Comparison of ENCODE assay signal across 1 cellular context in the genomic region with DNA sequence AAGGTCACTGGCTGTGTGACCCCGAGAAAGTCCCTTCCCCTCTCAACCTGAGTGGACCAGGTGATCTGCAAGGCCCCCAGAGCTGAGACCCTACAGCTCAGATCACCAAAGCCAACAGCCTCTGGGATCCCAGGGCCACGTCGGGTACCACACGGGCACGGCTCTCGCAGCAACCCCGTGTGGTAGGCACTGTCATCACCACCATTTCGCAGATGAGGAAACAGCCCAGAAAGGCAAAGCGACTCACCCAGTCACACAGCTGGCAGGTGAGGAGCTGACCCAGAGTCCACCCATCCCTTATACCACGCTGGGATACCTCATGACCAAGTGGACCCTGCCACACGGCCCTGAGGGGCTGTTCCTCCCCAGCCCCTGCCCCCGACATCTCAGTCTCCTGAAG.
TF ChIP-seq lines count a peak whose summit lies in the region.

No MANE protein-coding gene starts in this region.

TF ChIP-seq in HepG2, 621 proteins besides CTCF, POLR2A, EP300 and RAD21:
- TF ChIP-seq ZNF768 (CRISPR knock-in tag; IDR thresholded peaks at IDR 0.05) (peak; percentile 80; the same call in 1 of the 2 replicates), POLR2G (IDR thresholded peaks at IDR 0.05; ENCODE audit: low read depth, low read length) (peak; percentile 31; the same call in 1 of the 2 replicates), RBM39 (IDR thresholded peaks at IDR 0.05; ENCODE audit: low read depth, low read length, poor library complexity, severe bottlenecking) (peak; percentile 45)
- TF ChIP-seq, protein P1, sequence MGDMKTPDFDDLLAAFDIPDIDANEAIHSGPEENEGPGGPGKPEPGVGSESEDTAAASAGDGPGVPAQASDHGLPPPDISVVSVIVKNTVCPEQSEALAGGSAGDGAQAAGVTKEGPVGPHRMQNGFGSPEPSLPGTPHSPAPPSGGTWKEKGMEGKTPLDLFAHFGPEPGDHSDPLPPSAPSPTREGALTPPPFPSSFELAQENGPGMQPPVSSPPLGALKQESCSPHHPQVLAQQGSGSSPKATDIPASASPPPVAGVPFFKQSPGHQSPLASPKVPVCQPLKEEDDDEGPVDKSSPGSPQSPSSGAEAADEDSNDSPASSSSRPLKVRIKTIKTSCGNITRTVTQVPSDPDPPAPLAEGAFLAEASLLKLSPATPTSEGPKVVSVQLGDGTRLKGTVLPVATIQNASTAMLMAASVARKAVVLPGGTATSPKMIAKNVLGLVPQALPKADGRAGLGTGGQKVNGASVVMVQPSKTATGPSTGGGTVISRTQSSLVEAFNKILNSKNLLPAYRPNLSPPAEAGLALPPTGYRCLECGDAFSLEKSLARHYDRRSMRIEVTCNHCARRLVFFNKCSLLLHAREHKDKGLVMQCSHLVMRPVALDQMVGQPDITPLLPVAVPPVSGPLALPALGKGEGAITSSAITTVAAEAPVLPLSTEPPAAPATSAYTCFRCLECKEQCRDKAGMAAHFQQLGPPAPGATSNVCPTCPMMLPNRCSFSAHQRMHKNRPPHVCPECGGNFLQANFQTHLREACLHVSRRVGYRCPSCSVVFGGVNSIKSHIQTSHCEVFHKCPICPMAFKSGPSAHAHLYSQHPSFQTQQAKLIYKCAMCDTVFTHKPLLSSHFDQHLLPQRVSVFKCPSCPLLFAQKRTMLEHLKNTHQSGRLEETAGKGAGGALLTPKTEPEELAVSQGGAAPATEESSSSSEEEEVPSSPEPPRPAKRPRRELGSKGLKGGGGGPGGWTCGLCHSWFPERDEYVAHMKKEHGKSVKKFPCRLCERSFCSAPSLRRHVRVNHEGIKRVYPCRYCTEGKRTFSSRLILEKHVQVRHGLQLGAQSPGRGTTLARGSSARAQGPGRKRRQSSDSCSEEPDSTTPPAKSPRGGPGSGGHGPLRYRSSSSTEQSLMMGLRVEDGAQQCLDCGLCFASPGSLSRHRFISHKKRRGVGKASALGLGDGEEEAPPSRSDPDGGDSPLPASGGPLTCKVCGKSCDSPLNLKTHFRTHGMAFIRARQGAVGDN (CRISPR knock-in tag; IDR thresholded peaks at IDR 0.05): peak; percentile 23
- TF ChIP-seq, protein P2, sequence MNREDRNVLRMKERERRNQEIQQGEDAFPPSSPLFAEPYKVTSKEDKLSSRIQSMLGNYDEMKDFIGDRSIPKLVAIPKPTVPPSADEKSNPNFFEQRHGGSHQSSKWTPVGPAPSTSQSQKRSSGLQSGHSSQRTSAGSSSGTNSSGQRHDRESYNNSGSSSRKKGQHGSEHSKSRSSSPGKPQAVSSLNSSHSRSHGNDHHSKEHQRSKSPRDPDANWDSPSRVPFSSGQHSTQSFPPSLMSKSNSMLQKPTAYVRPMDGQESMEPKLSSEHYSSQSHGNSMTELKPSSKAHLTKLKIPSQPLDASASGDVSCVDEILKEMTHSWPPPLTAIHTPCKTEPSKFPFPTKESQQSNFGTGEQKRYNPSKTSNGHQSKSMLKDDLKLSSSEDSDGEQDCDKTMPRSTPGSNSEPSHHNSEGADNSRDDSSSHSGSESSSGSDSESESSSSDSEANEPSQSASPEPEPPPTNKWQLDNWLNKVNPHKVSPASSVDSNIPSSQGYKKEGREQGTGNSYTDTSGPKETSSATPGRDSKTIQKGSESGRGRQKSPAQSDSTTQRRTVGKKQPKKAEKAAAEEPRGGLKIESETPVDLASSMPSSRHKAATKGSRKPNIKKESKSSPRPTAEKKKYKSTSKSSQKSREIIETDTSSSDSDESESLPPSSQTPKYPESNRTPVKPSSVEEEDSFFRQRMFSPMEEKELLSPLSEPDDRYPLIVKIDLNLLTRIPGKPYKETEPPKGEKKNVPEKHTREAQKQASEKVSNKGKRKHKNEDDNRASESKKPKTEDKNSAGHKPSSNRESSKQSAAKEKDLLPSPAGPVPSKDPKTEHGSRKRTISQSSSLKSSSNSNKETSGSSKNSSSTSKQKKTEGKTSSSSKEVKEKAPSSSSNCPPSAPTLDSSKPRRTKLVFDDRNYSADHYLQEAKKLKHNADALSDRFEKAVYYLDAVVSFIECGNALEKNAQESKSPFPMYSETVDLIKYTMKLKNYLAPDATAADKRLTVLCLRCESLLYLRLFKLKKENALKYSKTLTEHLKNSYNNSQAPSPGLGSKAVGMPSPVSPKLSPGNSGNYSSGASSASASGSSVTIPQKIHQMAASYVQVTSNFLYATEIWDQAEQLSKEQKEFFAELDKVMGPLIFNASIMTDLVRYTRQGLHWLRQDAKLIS (CRISPR knock-in tag; IDR thresholded peaks at IDR 0.05): no peak
